31 cellular contexts compared by ENCODE assay signal in genomic region chr17:32699247-32699646, GRCh38.
"Had no signal": no experiment of that assay in that cellular context is flagged by ENCODE, and none has a peak within 500 bp of the region (broad histone marks: within the 10 kb centered on the region; RNA-seq: fewer than 3 reads in every experiment).

No MANE protein-coding gene starts in this region.

- H3K36me3 ChIP-seq: brain microvascular endothelial cell, gastrocnemius medialis, WERI-Rb-1 had no signal

- DNase-seq: activated B cell treated with CpG ODN at 0.5 μM for 24 hours; activated CD4-positive, alpha-beta T cell treated with anti-CD3 and anti-CD28 coated beads for 48 hours; activated CD4-positive, alpha-beta T cell treated with anti-CD3 and anti-CD28 coated beads, Interleukin-2, amount 50 U/mL, for 1 hour; activated CD4-positive, alpha-beta T cell treated with anti-CD3 and anti-CD28 coated beads, Interleukin-2, amount 50 U/mL, for 48 hours; activated CD8-positive, alpha-beta memory T cell treated with anti-CD3 and anti-CD28 coated beads for 24 hours; activated CD8-positive, alpha-beta T cell treated with anti-CD3 and anti-CD28 coated beads for 36 hours; activated effector memory CD4-positive, alpha-beta T cell treated with Interleukin-2 at 50 U/mL for 16 hours; activated gamma-delta T cell treated with Interleukin-2 at 50 U/mL for 16 hours; activated naive CD4-positive, alpha-beta T cell treated with anti-CD3 and anti-CD28 coated beads, Interleukin-2, amount 50 U/mL, for 16 hours; activated naive CD4-positive, alpha-beta T cell treated with Interleukin-2 at 50 U/mL for 16 hours; activated T-cell treated with anti-CD3 and anti-CD28 coated beads, Interleukin-2, amount 50 U/mL, for 4 hours; amniotic stem cell; anterior cingulate cortex; brain microvascular endothelial cell; caudate nucleus; cortex of kidney; dermis blood vessel endothelial cell; effector CD4-positive, alpha-beta T cell; effector memory CD8-positive, alpha-beta T cell; foreskin fibroblast; gastrocnemius medialis; glutamatergic neuron; heart left ventricle; T-helper 2 cell; WERI-Rb-1 had no signal

- H3K27me3 ChIP-seq: brain microvascular endothelial cell, gastrocnemius medialis, heart left ventricle had no signal

- H3K4me1 ChIP-seq: gastrocnemius medialis, heart left ventricle had no signal

- FAIRE-seq: astrocyte, TTC549 had no signal

- H3K27ac ChIP-seq: brain microvascular endothelial cell, epithelial cell of prostate, gastrocnemius medialis, heart left ventricle, WERI-Rb-1 had no signal

- H3K4me3 ChIP-seq: gastrocnemius medialis, heart left ventricle had no signal

- H3K9me3 ChIP-seq: gastrocnemius medialis, heart left ventricle had no signal

- ATAC-seq: activated CD4-positive, CD25-positive, alpha-beta regulatory T cell treated with anti-CD3 and anti-CD28 coated beads, Interleukin-2, amount 50 U/mL, for 24 hours; activated CD8-positive, alpha-beta T cell treated with anti-CD3 and anti-CD28 coated beads for 36 hours; activated T-cell treated with anti-CD3 and anti-CD28 coated beads, Interleukin-2, amount 50 U/mL, for 4 hours; activated T-helper 17 cell treated with anti-CD3 and anti-CD28 coated beads, Interleukin-2, amount 50 U/mL, for 72 hours; effector memory CD8-positive, alpha-beta T cell; esophagus mucosa; gastrocnemius medialis; heart left ventricle had no signal
